ENCODE assay signal across 19 cellular contexts in the genomic region with DNA sequence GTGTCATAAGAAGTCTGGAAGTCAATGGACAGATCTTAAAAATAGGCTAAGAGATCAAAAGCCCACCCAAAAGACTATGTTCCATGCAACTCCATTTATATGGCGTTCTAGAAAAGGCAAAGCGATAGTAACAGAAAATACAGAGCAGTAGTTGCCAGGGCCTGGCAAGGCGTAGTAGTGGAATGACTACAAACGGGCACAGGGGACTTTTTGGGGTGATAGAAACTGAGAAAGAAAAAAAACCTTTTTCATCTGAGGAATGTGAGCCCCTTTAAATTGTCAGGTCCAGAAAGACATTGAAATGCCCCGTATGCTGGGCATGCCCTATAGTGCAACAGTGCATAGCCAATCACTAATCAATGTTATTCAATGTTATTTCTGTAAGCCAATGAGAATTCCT. TPM values are rescaled to one million over a fixed set of nuclear protein-coding genes. Genes with fewer than 3 reads are reported as not detected.
A peak's percentile ranks its signal among the peaks of the same experiment; 100 is the strongest.
DNase-seq lines count a peak whose midpoint lies in the region; ATAC-seq and TF ChIP-seq lines count a peak whose summit lies in the region.
"Had no signal": no experiment of that assay in that cellular context is flagged by ENCODE, and none has a peak within 500 bp of the region (broad histone marks: within the 10 kb centered on the region; RNA-seq: fewer than 3 reads in every experiment).

No MANE protein-coding gene starts in this region.

- H2AFZ ChIP-seq in IMR-90 (replicated peaks; ENCODE audit: low read length, poor library complexity): no peak overlapping the region

- peak overlapping the region; percentile 84 for H3K27ac Mint-ChIP-seq in osteocyte (ENCODE audit: unreplicated experiment)
- H3K27ac Mint-ChIP-seq: activated CD4-positive, alpha-beta T cell treated with anti-CD3 and anti-CD28 coated beads, Interleukin-2, amount 10 ng/mL, durations not matched to agents 24 days and 14 days; activated T-helper 1 cell treated with anti-CD3 and anti-CD28 coated beads, Interleukin-12 subunit alpha, Interleukin-12 subunit beta, Interleukin-2, Interleukin-4 antibody, amounts not matched to agents 30 ng/mL and 10 ng/mL and 1 ng/mL, durations not matched to agents 14 hours and 24 hours and 36 hours; progenitor cell of endocrine pancreas had no signal

- DNase-seq in IMR-90: no peak
- no peak for DNase-seq in osteocyte (ENCODE audit: extremely low spot score, unreplicated experiment)
- no peak for DNase-seq in 8988T
- DNase-seq: activated CD4-positive, alpha-beta T cell treated with anti-CD3 and anti-CD28 coated beads, Interleukin-2, amount 10 ng/mL, durations not matched to agents 24 days and 14 days; aorta; C1 segment of cervical spinal cord; GOT3; NCI-H2081; Right ventricle myocardium superior; substantia nigra had no signal

- H2BK5ac ChIP-seq in IMR-90 (ENCODE audit: low read depth, low read length, poor library complexity, severe bottlenecking): no peak overlapping the region

- no peak overlapping the region for H4K8ac ChIP-seq in IMR-90 (ENCODE audit: low read depth in 2 of 2, low read length in 2 of 2)

- no peak overlapping the region for H3K56ac ChIP-seq in IMR-90 (ENCODE audit: extremely low read depth, insufficient read depth, low read length)

- H4K5ac ChIP-seq in IMR-90 (ENCODE audit: low read depth, low read length): no peak overlapping the region

- no peak overlapping the region for H3K23ac ChIP-seq in IMR-90 (ENCODE audit: low read depth, low read length)

- H3K9me3 Mint-ChIP-seq in osteocyte (ENCODE audit: unreplicated experiment): no peaks in the 10 kb centered on the region
- H3K9me3 Mint-ChIP-seq: activated CD4-positive, alpha-beta T cell treated with anti-CD3 and anti-CD28 coated beads, Interleukin-2, amount 10 ng/mL, durations not matched to agents 24 days and 14 days; activated T-helper 1 cell treated with anti-CD3 and anti-CD28 coated beads, Interleukin-12 subunit alpha, Interleukin-12 subunit beta, Interleukin-2, Interleukin-4 antibody, amounts not matched to agents 30 ng/mL and 10 ng/mL and 1 ng/mL, durations not matched to agents 14 hours and 24 hours and 36 hours had no signal

- peak; percentile 43 for ATAC-seq in GM18858 (IDR thresholded peaks at IDR 0.05; ENCODE audit: unreplicated experiment)
- peak; percentile 54 for ATAC-seq in GM21390 (IDR thresholded peaks at IDR 0.05; ENCODE audit: unreplicated experiment)
- no peak for ATAC-seq in IMR-90 (ENCODE audit: low read depth)
- no peak for ATAC-seq in HG03159 (IDR thresholded peaks at IDR 0.05; ENCODE audit: unreplicated experiment)
- no peak for ATAC-seq in GM19351 (IDR thresholded peaks at IDR 0.05; ENCODE audit: unreplicated experiment)
- ATAC-seq: esophagus mucosa had no signal

- H2BK20ac ChIP-seq in IMR-90 (ENCODE audit: low read depth, low read length): peak overlapping the region; percentile 82; the same call in 1 of the 2 replicates

- in situ Hi-C loops in IMR-90 (cut with MboI; ENCODE audit: low sequenced_read_pairs): loop anchor here (10.0 kb wide), 1 partner anchor 47 kb away; the partner anchor contains the start of gene PXDC1

- intact Hi-C loops in IMR-90 (cut with micrococcal nuclease): no loop called here

- no peak overlapping the region; the same call in 1 of the 2 replicates for H3K14ac ChIP-seq in IMR-90 (replicated peaks; ENCODE audit: low read depth, low read length)

- H3K9ac ChIP-seq in IMR-90 (ENCODE audit: low read depth, low read length): no peak overlapping the region

- H4K20me1 ChIP-seq in IMR-90 (ENCODE audit: insufficient read depth, low read length): no peaks in the 10 kb centered on the region

- H3K79me1 ChIP-seq in IMR-90 (ENCODE audit: low read depth in 1 of 2, low read length in 2 of 2): peaks cover 0 to 14% of the 10 kb centered on the region in 2 experiments; a peak in 1 of 4 replicates

- no peak overlapping the region for H3K4me3 ChIP-seq in IMR-90 (ENCODE audit: insufficient read depth, low read depth, low read length)
- H3K4me3 ChIP-seq: coronary artery had no signal

- no peak overlapping the region for H3K4me2 ChIP-seq in IMR-90 (ENCODE audit: low read depth, low read length)

- H3K9me3 ChIP-seq in IMR-90 (ENCODE audit: control insufficient read depth, insufficient read depth, low read length): no peaks in the 10 kb centered on the region

- no peak overlapping the region for H3K18ac ChIP-seq in IMR-90 (ENCODE audit: low read depth, low read length)

- no peak for TF ChIP-seq RAD21 in IMR-90 (IDR thresholded peaks at IDR 0.05; ENCODE audit: low read length)

- no peak overlapping the region for H3K4me3 Mint-ChIP-seq in osteocyte (ENCODE audit: unreplicated experiment)
- H3K4me3 Mint-ChIP-seq: activated CD4-positive, alpha-beta T cell treated with anti-CD3 and anti-CD28 coated beads, Interleukin-2, amount 10 ng/mL, durations not matched to agents 24 days and 14 days; activated T-helper 1 cell treated with anti-CD3 and anti-CD28 coated beads, Interleukin-12 subunit alpha, Interleukin-12 subunit beta, Interleukin-2, Interleukin-4 antibody, amounts not matched to agents 30 ng/mL and 10 ng/mL and 1 ng/mL, durations not matched to agents 14 hours and 24 hours and 36 hours had no signal

- no peaks in the 10 kb centered on the region for H3K27me3 ChIP-seq in IMR-90 (ENCODE audit: control insufficient read depth, insufficient read depth, low read length)

- no peak overlapping the region for H2AK9ac ChIP-seq in IMR-90 (replicated peaks; ENCODE audit: low read depth, low read length, poor library complexity)

- BruUV-seq in IMR-90 (replicated peaks; lab: Mats Ljungman, UMichigan): no TSS peak

- H2AK5ac ChIP-seq in IMR-90 (ENCODE audit: low read depth, low read length): peak overlapping the region; percentile 71; the same call in 1 of the 2 replicates

- peak overlapping the region; percentile 89 for H2BK120ac ChIP-seq in IMR-90 (ENCODE audit: low read depth, low read length)

- no peaks in the 10 kb centered on the region for H3K27me3 Mint-ChIP-seq in osteocyte (ENCODE audit: unreplicated experiment)
- H3K27me3 Mint-ChIP-seq: progenitor cell of endocrine pancreas had no signal

- no CpG with 5 or more reads among the region's 5 CpGs for WGBS in IMR-90 (ENCODE audit: extremely low coverage in 2 of 2, insufficient read length in 1 of 2), 2 experiments

- dilution Hi-C loops in IMR-90 (cut with HindIII; ENCODE audit: low sequenced_read_pairs, unreplicated experiment): no loop called here

- no peak overlapping the region for H4K91ac ChIP-seq in IMR-90 (ENCODE audit: insufficient read depth, low read depth, low read length)

- peak overlapping the region; percentile 29; the same call in 1 of the 2 replicates for H3K4ac ChIP-seq in IMR-90 (ENCODE audit: low read depth, low read length)

- H3K27ac ChIP-seq in IMR-90 (ENCODE audit: insufficient read depth, low read length): no peak overlapping the region

- CTCF ChIA-PET in IMR-90 (lab: Yijun Ruan, JAX): no interaction called here

- no peaks in the 10 kb centered on the region for H3K36me3 ChIP-seq in IMR-90 (ENCODE audit: control insufficient read depth, insufficient read depth, low read length)

- peaks cover 84% of the 10 kb centered on the region for H3K4me1 Mint-ChIP-seq in osteocyte (ENCODE audit: unreplicated experiment)
- H3K4me1 Mint-ChIP-seq: activated CD4-positive, alpha-beta T cell treated with anti-CD3 and anti-CD28 coated beads, Interleukin-2, amount 10 ng/mL, durations not matched to agents 24 days and 14 days had no signal

- peaks cover 33% of the 10 kb centered on the region for H3K9me1 ChIP-seq in IMR-90 (ENCODE audit: insufficient read depth, low read length)

- POLR2A ChIA-PET in IMR-90 (lab: Charles Lee; ENCODE audit: unreplicated experiment): no interaction called here

- no peaks in the 10 kb centered on the region for H3K36me3 Mint-ChIP-seq in osteocyte (ENCODE audit: unreplicated experiment)

- peaks cover 28% of the 10 kb centered on the region for H3K4me1 ChIP-seq in IMR-90 (ENCODE audit: control insufficient read depth, insufficient read depth, low read length)

- no peak overlapping the region for H2BK15ac ChIP-seq in IMR-90 (ENCODE audit: low read depth, low read length)

- TF ChIP-seq CTCF in IMR-90 (conservative IDR thresholded peaks at IDR 0.05; ENCODE audit: low read depth, low read length) (no peak), osteocyte (IDR thresholded peaks at IDR 0.05) (no peak)

- no peak for TF ChIP-seq POLR2A in IMR-90 (IDR thresholded peaks at IDR 0.05; ENCODE audit: low read depth, low read length)

TF ChIP-seq in IMR-90, 13 proteins besides CTCF, POLR2A, EP300 and RAD21:
- no peak for TF ChIP-seq RFX5 (IDR thresholded peaks at IDR 0.05; ENCODE audit: low read depth, low read length)
- TF ChIP-seq MXI1 (IDR thresholded peaks at IDR 0.05; ENCODE audit: borderline replicate concordance, low read depth, low read length): no peak
- TF ChIP-seq SMC3 (IDR thresholded peaks at IDR 0.05; ENCODE audit: low read depth, low read length): no peak
- TF ChIP-seq CHD1 (IDR thresholded peaks at IDR 0.05; ENCODE audit: low read depth, low read length): no peak

RNA-seq across cellular contexts. Expression of gene FAM50B, which starts 47.2 kb away (rescaled TPM):
- 3.9 and 4.1 TPM in 2 replicates for total RNA-seq in IMR-90 (2012; rRNA removed)
- polyA plus RNA-seq in IMR-90 (2012; rRNA removed): 7.4 and 8.0 TPM in 2 replicates
- 6.4 and 11.4 TPM in 2 replicates for polyA plus RNA-seq in IMR-90 (2012; cell fraction: cytosol; rRNA removed)
- polyA plus RNA-seq in IMR-90 (2012; cell fraction: nucleus; rRNA removed; ENCODE audit: low replicate concordance): 3.2 and 5.5 TPM in 2 replicates
- 0.37 and 0.70 TPM in 2 replicates for total RNA-seq in osteocyte
- total RNA-seq: HT-29 had no signal

RNA-seq across cellular contexts. Expression of gene PXDC1, which starts 50.4 kb away (rescaled TPM):
- total RNA-seq in IMR-90 (2012; rRNA removed) (66.4 and 72.2 TPM in 2 replicates), osteocyte (129 and 131 TPM in 2 replicates)
- 56.7 and 63.3 TPM in 2 replicates for polyA plus RNA-seq in IMR-90 (2012; rRNA removed)
- 42.0 and 49.1 TPM in 2 replicates for polyA plus RNA-seq in IMR-90 (2012; cell fraction: cytosol; rRNA removed)
- 40.5 and 49.4 TPM in 2 replicates for polyA plus RNA-seq in IMR-90 (2012; cell fraction: nucleus; rRNA removed; ENCODE audit: low replicate concordance)

Comparison
In these comparisons a context has a peak if more than half of its experiments do, and no peak if none do; other contexts are left out.
1. ATAC-seq: peak in GM18858 (single experiment) and GM21390 (single experiment); none in IMR-90 (single experiment), HG03159 (single experiment) and GM19351 (single experiment).